ENCODE assay signal across 22 cellular contexts in the genomic region with DNA sequence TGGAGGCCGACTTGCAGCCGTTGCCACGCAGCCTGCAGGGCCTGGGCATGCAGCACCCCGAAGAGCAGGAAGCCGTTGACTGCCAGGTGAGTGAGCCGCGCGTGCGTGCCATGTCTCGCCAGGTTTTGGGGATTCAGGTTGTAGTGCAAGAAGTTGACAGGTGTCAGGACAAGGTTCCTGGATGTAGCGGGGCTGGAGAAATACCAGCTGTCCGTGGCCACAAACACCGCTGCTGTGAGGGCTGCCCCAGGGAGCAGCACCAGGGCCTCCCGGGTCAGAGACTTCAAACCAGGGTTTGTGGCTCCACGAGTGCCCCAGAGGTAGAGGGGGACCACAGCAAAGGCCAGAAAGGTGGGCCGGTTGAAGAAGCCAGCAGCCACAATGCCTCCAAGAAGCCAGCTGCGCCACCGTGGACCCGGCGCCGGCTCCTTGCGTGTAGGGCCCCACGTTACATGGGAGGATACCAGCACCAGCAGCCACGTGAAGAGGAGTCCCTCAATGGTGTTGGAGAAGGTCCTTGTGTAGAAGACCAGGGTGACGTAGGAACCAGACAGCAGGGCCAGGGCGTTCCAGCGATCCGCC.
"Had no signal": no experiment of that assay in that cellular context is flagged by ENCODE, and none has a peak within 500 bp of the region (broad histone marks: within the 10 kb centered on the region; RNA-seq: fewer than 3 reads in every experiment).

No MANE protein-coding gene starts in this region.

- ATAC-seq: effector memory CD8-positive, alpha-beta T cell; gastroesophageal sphincter; left lung; upper lobe of right lung had no signal

- H3K36me3 Mint-ChIP-seq: memory B cell, naive B cell had no signal

- DNase-seq: effector memory CD8-positive, alpha-beta T cell; esophagus squamous epithelium; lower lobe of right lung; midbrain; naive B cell; psoas muscle; retina; sigmoid colon; stimulated activated CD4-positive, alpha-beta T cell treated with anti-CD3 and anti-CD28 coated beads, Interleukin-2, amount 100 ng/mL, for 24 hours; stimulated activated CD4-positive, alpha-beta T cell treated with anti-CD3 and anti-CD28 coated beads, Interleukin-4, amount 100 ng/mL, for 4 hours; stimulated activated naive CD4-positive, alpha-beta T cell; tibial artery; upper lobe of right lung had no signal

- H3K27me3 ChIP-seq: esophagus squamous epithelium, gastroesophageal sphincter, left lung, sigmoid colon, tibial artery, upper lobe of right lung, vagina had no signal

- H3K27ac Mint-ChIP-seq: dendritic cell treated with granulocyte-macrophage colony-stimulating factor and Interleukin-4, amounts not matched to agents 40 ng/mL and 50 ng/mL, for 4 days; memory B cell; naive B cell; nephron had no signal

- H3K27ac ChIP-seq: epithelial cell of prostate, esophagus squamous epithelium, gastroesophageal sphincter, left lung, lower lobe of right lung, psoas muscle, sigmoid colon, skin epidermis, tibial artery, upper lobe of right lung, vagina had no signal

- FAIRE-seq: keratinocyte had no signal

- H3K27me3 Mint-ChIP-seq: dendritic cell treated with granulocyte-macrophage colony-stimulating factor and Interleukin-4, amounts not matched to agents 40 ng/mL and 50 ng/mL, for 4 days; effector memory CD8-positive, alpha-beta T cell; memory B cell; naive B cell had no signal

- H3K9me3 Mint-ChIP-seq: dendritic cell treated with granulocyte-macrophage colony-stimulating factor and Interleukin-4, amounts not matched to agents 40 ng/mL and 50 ng/mL, for 4 days; effector memory CD8-positive, alpha-beta T cell; memory B cell; naive B cell; nephron had no signal

- H3K36me3 ChIP-seq: lower lobe of right lung, upper lobe of right lung, vagina had no signal

- H3K9me3 ChIP-seq: esophagus squamous epithelium, gastroesophageal sphincter, left lung, lower lobe of right lung, psoas muscle, sigmoid colon, tibial artery, upper lobe of right lung, vagina had no signal

- H3K4me3 ChIP-seq: esophagus squamous epithelium, gastroesophageal sphincter, left lung, lower lobe of right lung, psoas muscle, sigmoid colon, skin epidermis, tibial artery, upper lobe of right lung, vagina had no signal

- H3K4me3 Mint-ChIP-seq: dendritic cell treated with granulocyte-macrophage colony-stimulating factor and Interleukin-4, amounts not matched to agents 40 ng/mL and 50 ng/mL, for 4 days; effector memory CD8-positive, alpha-beta T cell; memory B cell; naive B cell; nephron had no signal
